Comparison of ENCODE assay signal across 7 cellular contexts in the genomic region with DNA sequence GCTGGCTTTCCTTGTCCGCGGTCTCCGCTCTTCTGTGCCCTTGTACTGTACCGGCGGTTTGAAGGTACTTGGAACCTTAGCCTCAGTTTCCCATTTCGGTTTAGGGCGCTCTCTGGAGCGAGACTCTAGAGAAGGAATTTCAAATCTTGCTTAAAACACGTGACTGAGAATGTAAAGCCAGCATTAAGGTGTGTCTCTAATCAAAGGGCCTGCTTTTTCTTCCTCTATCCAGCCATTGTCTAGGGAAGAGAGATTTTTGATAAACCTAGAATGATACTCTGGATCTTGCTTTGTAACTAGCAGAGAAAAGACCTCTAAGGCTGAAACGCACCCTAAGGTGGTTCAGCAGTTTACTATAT. TPM values are rescaled to one million over a fixed set of nuclear protein-coding genes. Genes with fewer than 3 reads are reported as not detected.
DNase-seq lines count a peak whose midpoint lies in the region; ATAC-seq lines count a peak whose summit lies in the region.

No MANE protein-coding gene starts in this region.

- H3K27me3 Mint-ChIP-seq in activated T-helper 2 cell treated with anti-CD3 and anti-CD28 coated beads, Interferon-gamma antibody, Interleukin-2, Interleukin-4, amounts not matched to agents 10 μg/mL and 5 μg/mL and 100 μg/mL, durations not matched to agents 14 hours and 24 hours and 36 hours (ENCODE audit: low read depth): no peaks in the 10 kb centered on the region
- H3K27me3 Mint-ChIP-seq in stimulated activated naive B cell treated with anti-CD40 and anti-IgM and Interleukin-4, amounts not matched to agents 10 μg/mL and 1 μg/mL and 100 μg/mL, for 72 hours: no peaks in the 10 kb centered on the region

- H3K4me3 ChIP-seq in iPS-11a (ENCODE audit: low read depth, low read length): peak overlapping the region; percentile 80

- H3K36me3 Mint-ChIP-seq in activated T-helper 2 cell treated with anti-CD3 and anti-CD28 coated beads, Interferon-gamma antibody, Interleukin-2, Interleukin-4, amounts not matched to agents 10 μg/mL and 5 μg/mL and 100 μg/mL, durations not matched to agents 14 hours and 24 hours and 36 hours (ENCODE audit: low read depth): peaks cover 13% of the 10 kb centered on the region
- H3K36me3 Mint-ChIP-seq in stimulated activated naive B cell treated with anti-CD40 and anti-IgM and Interleukin-4, amounts not matched to agents 10 μg/mL and 1 μg/mL and 100 μg/mL, for 72 hours: peaks cover 7 to 8% of the 10 kb centered on the region in 2 donors

- no peaks in the 10 kb centered on the region for H3K9me3 Mint-ChIP-seq in activated T-helper 2 cell treated with anti-CD3 and anti-CD28 coated beads, Interferon-gamma antibody, Interleukin-2, Interleukin-4, amounts not matched to agents 10 μg/mL and 5 μg/mL and 100 μg/mL, durations not matched to agents 14 hours and 24 hours and 36 hours
- H3K9me3 Mint-ChIP-seq in stimulated activated naive B cell treated with anti-CD40 and anti-IgM and Interleukin-4, amounts not matched to agents 10 μg/mL and 1 μg/mL and 100 μg/mL, for 72 hours: no peaks in the 10 kb centered on the region

- peak overlapping the region; percentile 95 for H3K4me3 Mint-ChIP-seq in activated T-helper 2 cell treated with anti-CD3 and anti-CD28 coated beads, Interferon-gamma antibody, Interleukin-2, Interleukin-4, amounts not matched to agents 10 μg/mL and 5 μg/mL and 100 μg/mL, durations not matched to agents 14 hours and 24 hours and 36 hours (ENCODE audit: low read depth)
- peak overlapping the region; percentile 93 for H3K4me3 Mint-ChIP-seq in stimulated activated naive B cell treated with anti-CD40 and anti-IgM and Interleukin-4, amounts not matched to agents 10 μg/mL and 1 μg/mL and 100 μg/mL, for 72 hours

- peak overlapping the region; percentile 89 for H3K27ac Mint-ChIP-seq in activated T-helper 2 cell treated with anti-CD3 and anti-CD28 coated beads, Interferon-gamma antibody, Interleukin-2, Interleukin-4, amounts not matched to agents 10 μg/mL and 5 μg/mL and 100 μg/mL, durations not matched to agents 14 hours and 24 hours and 36 hours
- H3K27ac Mint-ChIP-seq in stimulated activated naive B cell treated with anti-CD40 and anti-IgM and Interleukin-4, amounts not matched to agents 10 μg/mL and 1 μg/mL and 100 μg/mL, for 72 hours: peak overlapping the region; percentile 97

- H3K4me1 Mint-ChIP-seq in activated T-helper 2 cell treated with anti-CD3 and anti-CD28 coated beads, Interferon-gamma antibody, Interleukin-2, Interleukin-4, amounts not matched to agents 10 μg/mL and 5 μg/mL and 100 μg/mL, durations not matched to agents 14 hours and 24 hours and 36 hours (ENCODE audit: low read depth): peaks cover 21% of the 10 kb centered on the region
- peaks cover 9 to 32% of the 10 kb centered on the region in 2 donors for H3K4me1 Mint-ChIP-seq in stimulated activated naive B cell treated with anti-CD40 and anti-IgM and Interleukin-4, amounts not matched to agents 10 μg/mL and 1 μg/mL and 100 μg/mL, for 72 hours

- ATAC-seq in stimulated activated naive B cell treated with anti-CD40 and anti-IgM and Interleukin-4, amounts not matched to agents 10 μg/mL and 1 μg/mL and 100 μg/mL, for 72 hours (replicated peaks): no peak
- ATAC-seq in HG02973 (IDR thresholded peaks at IDR 0.05; ENCODE audit: unreplicated experiment): no peak

- intact Hi-C loops in activated T-helper 2 cell treated with anti-CD3 and anti-CD28 coated beads, Interferon-gamma antibody, Interleukin-2, Interleukin-4, amounts not matched to agents 10 μg/mL and 5 μg/mL and 100 μg/mL, durations not matched to agents 14 hours and 24 hours and 36 hours (cut with micrococcal nuclease): no loop called here

- DNase-seq in HT-29 (ENCODE audit: low spot score) (peak; percentile 22), mucosa of gallbladder (ENCODE audit: low spot score) (no peak), dedifferentiated amniotic fluid mesenchymal stem cell (ENCODE audit: extremely low spot score) (no peak)
- DNase-seq in activated T-helper 2 cell treated with anti-CD3 and anti-CD28 coated beads, Interferon-gamma antibody, Interleukin-2, Interleukin-4, amounts not matched to agents 10 μg/mL and 5 μg/mL and 100 μg/mL, durations not matched to agents 14 hours and 24 hours and 36 hours (ENCODE audit: low spot score): no peak
- DNase-seq in stimulated activated naive B cell treated with anti-CD40 and anti-IgM and Interleukin-4, amounts not matched to agents 10 μg/mL and 1 μg/mL and 100 μg/mL, for 72 hours: no peak

RNA-seq across cellular contexts. Expression of a gene that starts 0.7 kb away (rescaled TPM):
- total RNA-seq in HT-29 (2014; rRNA removed; shearing (Covaris generic)): 12.0 and 13.8 TPM in 2 replicates
- 22.3 and 23.7 TPM in 2 replicates for total RNA-seq in activated T-helper 2 cell treated with anti-CD3 and anti-CD28 coated beads, Interferon-gamma antibody, Interleukin-2, Interleukin-4, amounts not matched to agents 10 μg/mL and 5 μg/mL and 100 μg/mL, durations not matched to agents 14 hours and 24 hours and 36 hours
- 39.6 TPM for total RNA-seq in mucosa of gallbladder

RNA-seq across cellular contexts. Expression of a gene that starts 11.4 kb away (rescaled TPM):
- 2.4 and 3.1 TPM in 2 replicates for total RNA-seq in HT-29 (2014; rRNA removed; shearing (Covaris generic))
- total RNA-seq in activated T-helper 2 cell treated with anti-CD3 and anti-CD28 coated beads, Interferon-gamma antibody, Interleukin-2, Interleukin-4, amounts not matched to agents 10 μg/mL and 5 μg/mL and 100 μg/mL, durations not matched to agents 14 hours and 24 hours and 36 hours: 358 and 359 TPM in 2 replicates
- 66.4 TPM for total RNA-seq in mucosa of gallbladder

Comparison
In these comparisons a context has a peak if more than half of its experiments do, and no peak if none do; other contexts are left out.
1. RNA of a gene that starts 11.4 kb away (total RNA-seq): 358 to 359 TPM in activated T-helper 2 cell treated with anti-CD3 and anti-CD28 coated beads, Interferon-gamma antibody, Interleukin-2, Interleukin-4, amounts not matched to agents 10 μg/mL and 5 μg/mL and 100 μg/mL, durations not matched to agents 14 hours and 24 hours and 36 hours and 66.4 TPM in mucosa of gallbladder (single experiment); 2.4 to 3.1 TPM in HT-29; every median in the first group is over 10 times any median in the second.